ENCODE assay signal across 1 cellular context in genomic region chr1:153678519-153679336, GRCh38.
A peak's percentile ranks its signal among the peaks of the same experiment; 100 is the strongest.
TF ChIP-seq lines count a peak whose summit lies in the region.

TSS of gene NPR1 (plus strand) at chr1:153678688. CDS start at chr1:153679109, 421 bp downstream.

TF ChIP-seq in WTC11, 78 proteins besides CTCF, POLR2A, EP300 and RAD21 (continued from another document and continues in another):
- TF ChIP-seq FOXP4 (CRISPR knock-in tag; IDR thresholded peaks at IDR 0.05) (no peak), USF1 (CRISPR knock-in tag; IDR thresholded peaks at IDR 0.05) (peak; percentile 41; the same call in 1 of the 2 replicates), JUN (CRISPR knock-in tag; IDR thresholded peaks at IDR 0.05) (0 out of 2 replicates have a peak, but pooled peaks have one; percentile 70), CREB1 (CRISPR knock-in tag; IDR thresholded peaks at IDR 0.05) (0 out of 2 replicates have a peak, but pooled peaks have one; percentile 42), GTF2I (CRISPR knock-in tag; conservative IDR thresholded peaks at IDR 0.05) (no peak), NFE2L1 (CRISPR knock-in tag; IDR thresholded peaks at IDR 0.05) (no peak), AFF4 (CRISPR knock-in tag; IDR thresholded peaks at IDR 0.05; ENCODE audit: borderline replicate concordance) (no peak), SMAD4 (CRISPR knock-in tag; IDR thresholded peaks at IDR 0.05) (no peak), CBFB (CRISPR knock-in tag; IDR thresholded peaks at IDR 0.05; ENCODE audit: low read depth) (no peak), IRF1 (CRISPR knock-in tag; IDR thresholded peaks at IDR 0.05) (peak; percentile 10; the same call in 1 of the 2 replicates), ATF1 (CRISPR knock-in tag; IDR thresholded peaks at IDR 0.05) (0 out of 2 replicates have a peak, but pooled peaks have one; percentile 18), RELA (CRISPR knock-in tag; IDR thresholded peaks at IDR 0.05; ENCODE audit: borderline replicate concordance) (0 out of 2 replicates have a peak, but pooled peaks have one; percentile 7), ZNF396 (CRISPR knock-in tag; IDR thresholded peaks at IDR 0.05; ENCODE audit: borderline replicate concordance) (no peak), MYBL2 (CRISPR knock-in tag; IDR thresholded peaks at IDR 0.05) (no peak), ZBTB21 (CRISPR knock-in tag; IDR thresholded peaks at IDR 0.05; ENCODE audit: borderline replicate concordance) (no peak), ZNF423 (CRISPR knock-in tag; IDR thresholded peaks at IDR 0.05) (peak; percentile 96), ZNF138 (CRISPR knock-in tag; conservative IDR thresholded peaks at IDR 0.05) (no peak), EMX1 (CRISPR knock-in tag; IDR thresholded peaks at IDR 0.05) (no peak), FOXP1 (CRISPR knock-in tag; IDR thresholded peaks at IDR 0.05; ENCODE audit: borderline replicate concordance) (0 out of 2 replicates have a peak, but pooled peaks have one; percentile 3), ZNF671 (CRISPR knock-in tag; IDR thresholded peaks at IDR 0.05) (no peak), OVOL2 (CRISPR knock-in tag; IDR thresholded peaks at IDR 0.05; ENCODE audit: borderline replicate concordance) (no peak), HMGA2 (CRISPR knock-in tag; IDR thresholded peaks at IDR 0.05) (no peak), FOXJ3 (CRISPR knock-in tag; IDR thresholded peaks at IDR 0.05; ENCODE audit: borderline replicate concordance) (no peak), GABPB1 (CRISPR knock-in tag; IDR thresholded peaks at IDR 0.05) (0 out of 2 replicates have a peak, but pooled peaks have one; percentile 25)
- TF ChIP-seq, protein P1, sequence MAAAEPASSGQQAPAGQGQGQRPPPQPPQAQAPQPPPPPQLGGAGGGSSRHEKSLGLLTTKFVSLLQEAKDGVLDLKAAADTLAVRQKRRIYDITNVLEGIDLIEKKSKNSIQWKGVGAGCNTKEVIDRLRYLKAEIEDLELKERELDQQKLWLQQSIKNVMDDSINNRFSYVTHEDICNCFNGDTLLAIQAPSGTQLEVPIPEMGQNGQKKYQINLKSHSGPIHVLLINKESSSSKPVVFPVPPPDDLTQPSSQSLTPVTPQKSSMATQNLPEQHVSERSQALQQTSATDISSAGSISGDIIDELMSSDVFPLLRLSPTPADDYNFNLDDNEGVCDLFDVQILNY (CRISPR knock-in tag; IDR thresholded peaks at IDR 0.05) = 0 out of 2 replicates have a peak, but pooled peaks have one; percentile 20
- TF ChIP-seq, protein P2, sequence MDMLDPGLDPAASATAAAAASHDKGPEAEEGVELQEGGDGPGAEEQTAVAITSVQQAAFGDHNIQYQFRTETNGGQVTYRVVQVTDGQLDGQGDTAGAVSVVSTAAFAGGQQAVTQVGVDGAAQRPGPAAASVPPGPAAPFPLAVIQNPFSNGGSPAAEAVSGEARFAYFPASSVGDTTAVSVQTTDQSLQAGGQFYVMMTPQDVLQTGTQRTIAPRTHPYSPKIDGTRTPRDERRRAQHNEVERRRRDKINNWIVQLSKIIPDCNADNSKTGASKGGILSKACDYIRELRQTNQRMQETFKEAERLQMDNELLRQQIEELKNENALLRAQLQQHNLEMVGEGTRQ (CRISPR knock-in tag; IDR thresholded peaks at IDR 0.05) = no peak
- TF ChIP-seq, protein P3, sequence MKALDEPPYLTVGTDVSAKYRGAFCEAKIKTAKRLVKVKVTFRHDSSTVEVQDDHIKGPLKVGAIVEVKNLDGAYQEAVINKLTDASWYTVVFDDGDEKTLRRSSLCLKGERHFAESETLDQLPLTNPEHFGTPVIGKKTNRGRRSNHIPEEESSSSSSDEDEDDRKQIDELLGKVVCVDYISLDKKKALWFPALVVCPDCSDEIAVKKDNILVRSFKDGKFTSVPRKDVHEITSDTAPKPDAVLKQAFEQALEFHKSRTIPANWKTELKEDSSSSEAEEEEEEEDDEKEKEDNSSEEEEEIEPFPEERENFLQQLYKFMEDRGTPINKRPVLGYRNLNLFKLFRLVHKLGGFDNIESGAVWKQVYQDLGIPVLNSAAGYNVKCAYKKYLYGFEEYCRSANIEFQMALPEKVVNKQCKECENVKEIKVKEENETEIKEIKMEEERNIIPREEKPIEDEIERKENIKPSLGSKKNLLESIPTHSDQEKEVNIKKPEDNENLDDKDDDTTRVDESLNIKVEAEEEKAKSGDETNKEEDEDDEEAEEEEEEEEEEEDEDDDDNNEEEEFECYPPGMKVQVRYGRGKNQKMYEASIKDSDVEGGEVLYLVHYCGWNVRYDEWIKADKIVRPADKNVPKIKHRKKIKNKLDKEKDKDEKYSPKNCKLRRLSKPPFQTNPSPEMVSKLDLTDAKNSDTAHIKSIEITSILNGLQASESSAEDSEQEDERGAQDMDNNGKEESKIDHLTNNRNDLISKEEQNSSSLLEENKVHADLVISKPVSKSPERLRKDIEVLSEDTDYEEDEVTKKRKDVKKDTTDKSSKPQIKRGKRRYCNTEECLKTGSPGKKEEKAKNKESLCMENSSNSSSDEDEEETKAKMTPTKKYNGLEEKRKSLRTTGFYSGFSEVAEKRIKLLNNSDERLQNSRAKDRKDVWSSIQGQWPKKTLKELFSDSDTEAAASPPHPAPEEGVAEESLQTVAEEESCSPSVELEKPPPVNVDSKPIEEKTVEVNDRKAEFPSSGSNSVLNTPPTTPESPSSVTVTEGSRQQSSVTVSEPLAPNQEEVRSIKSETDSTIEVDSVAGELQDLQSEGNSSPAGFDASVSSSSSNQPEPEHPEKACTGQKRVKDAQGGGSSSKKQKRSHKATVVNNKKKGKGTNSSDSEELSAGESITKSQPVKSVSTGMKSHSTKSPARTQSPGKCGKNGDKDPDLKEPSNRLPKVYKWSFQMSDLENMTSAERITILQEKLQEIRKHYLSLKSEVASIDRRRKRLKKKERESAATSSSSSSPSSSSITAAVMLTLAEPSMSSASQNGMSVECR (CRISPR knock-in tag; IDR thresholded peaks at IDR 0.05; ENCODE audit: borderline replicate concordance) = peak; percentile 70; the same call in 1 of the 2 replicates
- TF ChIP-seq, protein P4, sequence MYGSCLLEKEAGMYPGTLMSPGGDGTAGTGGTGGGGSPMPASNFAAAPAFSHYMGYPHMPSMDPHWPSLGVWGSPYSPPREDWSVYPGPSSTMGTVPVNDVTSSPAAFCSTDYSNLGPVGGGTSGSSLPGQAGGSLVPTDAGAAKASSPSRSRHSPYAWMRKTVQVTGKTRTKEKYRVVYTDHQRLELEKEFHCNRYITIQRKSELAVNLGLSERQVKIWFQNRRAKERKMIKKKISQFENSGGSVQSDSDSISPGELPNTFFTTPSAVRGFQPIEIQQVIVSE (CRISPR knock-in tag; IDR thresholded peaks at IDR 0.05; ENCODE audit: borderline replicate concordance) = no peak
- TF ChIP-seq, protein P5, sequence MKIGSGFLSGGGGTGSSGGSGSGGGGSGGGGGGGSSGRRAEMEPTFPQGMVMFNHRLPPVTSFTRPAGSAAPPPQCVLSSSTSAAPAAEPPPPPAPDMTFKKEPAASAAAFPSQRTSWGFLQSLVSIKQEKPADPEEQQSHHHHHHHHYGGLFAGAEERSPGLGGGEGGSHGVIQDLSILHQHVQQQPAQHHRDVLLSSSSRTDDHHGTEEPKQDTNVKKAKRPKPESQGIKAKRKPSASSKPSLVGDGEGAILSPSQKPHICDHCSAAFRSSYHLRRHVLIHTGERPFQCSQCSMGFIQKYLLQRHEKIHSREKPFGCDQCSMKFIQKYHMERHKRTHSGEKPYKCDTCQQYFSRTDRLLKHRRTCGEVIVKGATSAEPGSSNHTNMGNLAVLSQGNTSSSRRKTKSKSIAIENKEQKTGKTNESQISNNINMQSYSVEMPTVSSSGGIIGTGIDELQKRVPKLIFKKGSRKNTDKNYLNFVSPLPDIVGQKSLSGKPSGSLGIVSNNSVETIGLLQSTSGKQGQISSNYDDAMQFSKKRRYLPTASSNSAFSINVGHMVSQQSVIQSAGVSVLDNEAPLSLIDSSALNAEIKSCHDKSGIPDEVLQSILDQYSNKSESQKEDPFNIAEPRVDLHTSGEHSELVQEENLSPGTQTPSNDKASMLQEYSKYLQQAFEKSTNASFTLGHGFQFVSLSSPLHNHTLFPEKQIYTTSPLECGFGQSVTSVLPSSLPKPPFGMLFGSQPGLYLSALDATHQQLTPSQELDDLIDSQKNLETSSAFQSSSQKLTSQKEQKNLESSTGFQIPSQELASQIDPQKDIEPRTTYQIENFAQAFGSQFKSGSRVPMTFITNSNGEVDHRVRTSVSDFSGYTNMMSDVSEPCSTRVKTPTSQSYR (CRISPR knock-in tag; IDR thresholded peaks at IDR 0.05) = no peak
- TF ChIP-seq, protein P6, sequence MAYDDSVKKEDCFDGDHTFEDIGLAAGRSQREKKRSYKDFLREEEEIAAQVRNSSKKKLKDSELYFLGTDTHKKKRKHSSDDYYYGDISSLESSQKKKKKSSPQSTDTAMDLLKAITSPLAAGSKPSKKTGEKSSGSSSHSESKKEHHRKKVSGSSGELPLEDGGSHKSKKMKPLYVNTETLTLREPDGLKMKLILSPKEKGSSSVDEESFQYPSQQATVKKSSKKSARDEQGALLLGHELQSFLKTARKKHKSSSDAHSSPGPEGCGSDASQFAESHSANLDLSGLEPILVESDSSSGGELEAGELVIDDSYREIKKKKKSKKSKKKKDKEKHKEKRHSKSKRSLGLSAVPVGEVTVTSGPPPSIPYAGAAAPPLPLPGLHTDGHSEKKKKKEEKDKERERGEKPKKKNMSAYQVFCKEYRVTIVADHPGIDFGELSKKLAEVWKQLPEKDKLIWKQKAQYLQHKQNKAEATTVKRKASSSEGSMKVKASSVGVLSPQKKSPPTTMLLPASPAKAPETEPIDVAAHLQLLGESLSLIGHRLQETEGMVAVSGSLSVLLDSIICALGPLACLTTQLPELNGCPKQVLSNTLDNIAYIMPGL (CRISPR knock-in tag; IDR thresholded peaks at IDR 0.05) = no peak
- TF ChIP-seq, protein P7, sequence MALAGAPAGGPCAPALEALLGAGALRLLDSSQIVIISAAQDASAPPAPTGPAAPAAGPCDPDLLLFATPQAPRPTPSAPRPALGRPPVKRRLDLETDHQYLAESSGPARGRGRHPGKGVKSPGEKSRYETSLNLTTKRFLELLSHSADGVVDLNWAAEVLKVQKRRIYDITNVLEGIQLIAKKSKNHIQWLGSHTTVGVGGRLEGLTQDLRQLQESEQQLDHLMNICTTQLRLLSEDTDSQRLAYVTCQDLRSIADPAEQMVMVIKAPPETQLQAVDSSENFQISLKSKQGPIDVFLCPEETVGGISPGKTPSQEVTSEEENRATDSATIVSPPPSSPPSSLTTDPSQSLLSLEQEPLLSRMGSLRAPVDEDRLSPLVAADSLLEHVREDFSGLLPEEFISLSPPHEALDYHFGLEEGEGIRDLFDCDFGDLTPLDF (CRISPR knock-in tag; IDR thresholded peaks at IDR 0.05) = no peak
- TF ChIP-seq, protein P8, sequence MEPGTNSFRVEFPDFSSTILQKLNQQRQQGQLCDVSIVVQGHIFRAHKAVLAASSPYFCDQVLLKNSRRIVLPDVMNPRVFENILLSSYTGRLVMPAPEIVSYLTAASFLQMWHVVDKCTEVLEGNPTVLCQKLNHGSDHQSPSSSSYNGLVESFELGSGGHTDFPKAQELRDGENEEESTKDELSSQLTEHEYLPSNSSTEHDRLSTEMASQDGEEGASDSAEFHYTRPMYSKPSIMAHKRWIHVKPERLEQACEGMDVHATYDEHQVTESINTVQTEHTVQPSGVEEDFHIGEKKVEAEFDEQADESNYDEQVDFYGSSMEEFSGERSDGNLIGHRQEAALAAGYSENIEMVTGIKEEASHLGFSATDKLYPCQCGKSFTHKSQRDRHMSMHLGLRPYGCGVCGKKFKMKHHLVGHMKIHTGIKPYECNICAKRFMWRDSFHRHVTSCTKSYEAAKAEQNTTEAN (CRISPR knock-in tag; IDR thresholded peaks at IDR 0.05) = no peak
